In the genomic region with DNA sequence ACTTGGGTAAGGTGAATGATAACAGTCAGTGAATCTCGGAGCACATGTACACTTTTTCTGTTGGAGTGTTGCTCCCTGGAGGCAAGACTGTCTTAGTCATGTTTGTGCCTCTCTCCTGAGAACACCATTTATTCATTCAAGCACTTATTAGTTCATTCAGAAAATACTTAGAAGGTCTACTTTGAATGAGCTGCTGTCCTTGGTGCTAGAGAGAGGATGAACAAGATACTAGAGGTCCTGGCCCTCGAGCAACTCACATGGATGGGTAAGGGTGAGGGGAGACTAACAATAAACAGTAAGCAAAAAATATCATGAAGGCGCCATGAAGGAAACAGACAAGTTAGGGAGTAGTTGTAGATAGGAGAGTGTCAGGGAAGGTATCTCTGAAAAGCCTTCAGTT, we compare ENCODE assay signal across 2 cellular contexts.
TF ChIP-seq lines count a peak whose summit lies in the region.

No MANE protein-coding gene starts in this region.

TF ChIP-seq in SK-N-SH, 30 proteins besides CTCF, POLR2A, EP300 and RAD21:
- TF ChIP-seq FOXJ3 (CRISPR knock-in tag; IDR thresholded peaks at IDR 0.05) (no peak), REST (IDR thresholded peaks at IDR 0.05; ENCODE audit: low read depth, low read length) (peak; percentile 92)

TF ChIP-seq in SK-N-SH treated with all-trans-retinoic acid at 6 μM for 48 hours, 23 proteins besides CTCF, POLR2A, EP300 and RAD21:
- no peak for TF ChIP-seq ARNTL (CRISPR knock-in tag; IDR thresholded peaks at IDR 0.05; ENCODE audit: borderline replicate concordance, low read depth)
- TF ChIP-seq SNAI2 (CRISPR knock-in tag; IDR thresholded peaks at IDR 0.05): no peak
- no peak for TF ChIP-seq POU6F1 (CRISPR knock-in tag; IDR thresholded peaks at IDR 0.05; ENCODE audit: borderline replicate concordance, low read depth)
- TF ChIP-seq TCF4 (CRISPR knock-in tag; IDR thresholded peaks at IDR 0.05; ENCODE audit: borderline replicate concordance): no peak
- no peak for TF ChIP-seq GLIS3 (CRISPR knock-in tag; IDR thresholded peaks at IDR 0.05)
- TF ChIP-seq ZNF565 (CRISPR knock-in tag; conservative IDR thresholded peaks at IDR 0.05; ENCODE audit: low read depth): no peak
- no peak for TF ChIP-seq PPARA (CRISPR knock-in tag; IDR thresholded peaks at IDR 0.05; ENCODE audit: borderline replicate concordance)
- TF ChIP-seq, protein P1, sequence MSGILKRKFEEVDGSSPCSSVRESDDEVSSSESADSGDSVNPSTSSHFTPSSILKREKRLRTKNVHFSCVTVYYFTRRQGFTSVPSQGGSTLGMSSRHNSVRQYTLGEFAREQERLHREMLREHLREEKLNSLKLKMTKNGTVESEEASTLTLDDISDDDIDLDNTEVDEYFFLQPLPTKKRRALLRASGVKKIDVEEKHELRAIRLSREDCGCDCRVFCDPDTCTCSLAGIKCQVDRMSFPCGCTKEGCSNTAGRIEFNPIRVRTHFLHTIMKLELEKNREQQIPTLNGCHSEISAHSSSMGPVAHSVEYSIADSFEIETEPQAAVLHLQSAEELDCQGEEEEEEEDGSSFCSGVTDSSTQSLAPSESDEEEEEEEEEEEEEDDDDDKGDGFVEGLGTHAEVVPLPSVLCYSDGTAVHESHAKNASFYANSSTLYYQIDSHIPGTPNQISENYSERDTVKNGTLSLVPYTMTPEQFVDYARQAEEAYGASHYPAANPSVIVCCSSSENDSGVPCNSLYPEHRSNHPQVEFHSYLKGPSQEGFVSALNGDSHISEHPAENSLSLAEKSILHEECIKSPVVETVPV (CRISPR knock-in tag; IDR thresholded peaks at IDR 0.05): no peak
- no peak for TF ChIP-seq ZFP30 (CRISPR knock-in tag; IDR thresholded peaks at IDR 0.05)
- no peak for TF ChIP-seq ZNF70 (CRISPR knock-in tag; IDR thresholded peaks at IDR 0.05)
- TF ChIP-seq RARB (CRISPR knock-in tag; IDR thresholded peaks at IDR 0.05): no peak
- no peak for TF ChIP-seq ZC3H10 (CRISPR knock-in tag; IDR thresholded peaks at IDR 0.05)
